In the genomic region with DNA sequence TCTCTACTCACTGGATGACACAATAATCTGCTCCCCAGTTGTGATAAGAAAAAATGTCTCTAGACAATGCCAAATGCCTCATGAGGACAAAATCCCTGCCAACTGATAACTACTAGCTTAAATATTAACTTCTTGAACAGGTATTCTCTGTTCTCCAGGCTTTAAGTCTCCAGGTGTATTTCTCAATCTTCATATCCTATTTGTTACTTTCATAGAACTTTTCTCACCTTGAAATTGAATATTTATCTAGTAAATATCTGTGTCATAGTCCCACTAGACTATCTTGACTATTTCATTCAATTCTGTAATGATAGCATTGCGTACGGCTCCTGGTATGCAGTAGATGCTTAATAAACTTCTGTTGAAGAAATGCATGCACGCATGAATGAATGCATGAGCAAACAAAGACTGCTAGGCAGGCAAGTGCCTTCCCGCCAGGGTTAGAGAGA, we compare ENCODE assay signal across 16 cellular contexts. TPM values are rescaled to one million over a fixed set of nuclear protein-coding genes. Genes with fewer than 3 reads are reported as not detected.
DNase-seq lines count a peak whose midpoint lies in the region; ATAC-seq and TF ChIP-seq lines count a peak whose summit lies in the region.
"Had no signal": no experiment of that assay in that cellular context is flagged by ENCODE, and none has a peak within 500 bp of the region (broad histone marks: within the 10 kb centered on the region; RNA-seq: fewer than 3 reads in every experiment).

No MANE protein-coding gene starts in this region.

- H3K79me2 ChIP-seq in hepatocyte = peaks cover 71% of the 10 kb centered on the region

- H3K27ac ChIP-seq in hepatocyte = no peak overlapping the region
- peak overlapping the region in 2 of 3 donors; percentile 34 to 37 for H3K27ac ChIP-seq in right lobe of liver
- no peak overlapping the region for H3K27ac ChIP-seq in ascending aorta
- H3K27ac ChIP-seq: GM23248, KMS-11 had no signal

- CTCF ChIA-PET in Calu3 (lab: Charles Lee) = interaction anchor here (0.9 to 1.6 kb wide), 2 partner anchors 16 to 54 kb away, joined by 4 to 6 read pairs; a partner anchor contains a TSS

- H3K4me2 ChIP-seq in hepatocyte = peak overlapping the region; percentile 54
- H3K4me2 ChIP-seq: KMS-11 had no signal

- 63% methylated on average over 4 of the region's 4 CpGs for WGBS in hepatocyte (ENCODE audit: low lambda C conversion rate, missing lambda C conversion rate)
- WGBS in right lobe of liver (ENCODE audit: insufficient coverage, low coverage, low lambda C conversion rate, missing lambda C conversion rate) = 32% methylated on average over 4 of the region's 4 CpGs

- H3K4me3 ChIP-seq in hepatocyte (no peak overlapping the region), right lobe of liver (no peak overlapping the region), ascending aorta (no peak overlapping the region)
- H3K4me3 ChIP-seq: GM23248 had no signal

- no peak for TF ChIP-seq CTCF in Calu3 (IDR thresholded peaks at IDR 0.05; ENCODE audit: unreplicated experiment)
- no peak for TF ChIP-seq CTCF in hepatocyte (IDR thresholded peaks at IDR 0.05; ENCODE audit: poor library complexity)
- no peak for TF ChIP-seq CTCF in right lobe of liver (IDR thresholded peaks at IDR 0.05)
- no peak for TF ChIP-seq CTCF in type B pancreatic cell (conservative IDR thresholded peaks at IDR 0.05)
- TF ChIP-seq CTCF in ascending aorta (IDR thresholded peaks at IDR 0.05) = no peak

- intact Hi-C loops in Calu3 (cut with micrococcal nuclease; ENCODE audit: unreplicated experiment) (loop anchor here (2.0 to 5.0 kb wide), 2 partner anchors 16 to 54 kb away; a partner anchor contains a TSS), right lobe of liver (cut with DNase I) (no loop called here), ascending aorta (cut with DNase I) (no loop called here)

- H3K4me1 ChIP-seq in hepatocyte (ENCODE audit: insufficient read depth) = peaks cover 23% of the 10 kb centered on the region
- peaks cover 0 to 86% (median 21%) of the 10 kb centered on the region in 4 donors for H3K4me1 ChIP-seq in right lobe of liver
- H3K4me1 ChIP-seq in ascending aorta = no peaks in the 10 kb centered on the region

- no peaks in the 10 kb centered on the region for H3K27me3 Mint-ChIP-seq in Calu3 (ENCODE audit: unreplicated experiment)
- H3K27me3 Mint-ChIP-seq in type B pancreatic cell = peaks cover 27% of the 10 kb centered on the region

- H3K36me3 Mint-ChIP-seq in Calu3 (ENCODE audit: insufficient read depth, unreplicated experiment) (no peaks in the 10 kb centered on the region), type B pancreatic cell (no peaks in the 10 kb centered on the region)
- H3K36me3 Mint-ChIP-seq: IgD-negative memory B cell had no signal

- H4K20me1 ChIP-seq in hepatocyte (ENCODE audit: insufficient read depth, poor library complexity, severe bottlenecking) = no peaks in the 10 kb centered on the region

- no peak overlapping the region for H2AFZ ChIP-seq in hepatocyte
- H2AFZ ChIP-seq: GM23248 had no signal

- ATAC-seq in right lobe of liver = peak; percentile 56 to 74 (median 58)
- ATAC-seq in GM18519 (IDR thresholded peaks at IDR 0.05; ENCODE audit: low FRiP score, unreplicated experiment) = no peak
- ATAC-seq in GM21825 (IDR thresholded peaks at IDR 0.05; ENCODE audit: unreplicated experiment) = no peak

- no peaks in the 10 kb centered on the region for H3K27me3 ChIP-seq in hepatocyte
- no peaks in the 10 kb centered on the region for H3K27me3 ChIP-seq in right lobe of liver
- H3K27me3 ChIP-seq in ascending aorta = no peaks in the 10 kb centered on the region

- TF ChIP-seq POLR2A in right lobe of liver (IDR thresholded peaks at IDR 0.05) = no peak

- H3K4me3 Mint-ChIP-seq in Calu3 (ENCODE audit: low read depth, unreplicated experiment) = peak overlapping the region; percentile 3
- H3K4me3 Mint-ChIP-seq in type B pancreatic cell = peak overlapping the region; percentile 8
- H3K4me3 Mint-ChIP-seq: CD4-positive, alpha-beta T cell; IgD-negative memory B cell had no signal

- no peaks in the 10 kb centered on the region for H3K9me3 Mint-ChIP-seq in Calu3 (ENCODE audit: low read depth, unreplicated experiment)
- peaks cover 8% of the 10 kb centered on the region for H3K9me3 Mint-ChIP-seq in type B pancreatic cell
- H3K9me3 Mint-ChIP-seq: CD4-positive, alpha-beta T cell; IgD-negative memory B cell had no signal

- H3K9me3 ChIP-seq in hepatocyte (ENCODE audit: low read depth) = no peaks in the 10 kb centered on the region
- H3K9me3 ChIP-seq in right lobe of liver = no peaks in the 10 kb centered on the region
- H3K9me3 ChIP-seq in ascending aorta = no peaks in the 10 kb centered on the region

- H3K4me1 Mint-ChIP-seq in Calu3 (ENCODE audit: low read depth, unreplicated experiment) (peaks cover 38% of the 10 kb centered on the region), type B pancreatic cell (ENCODE audit: unreplicated experiment) (no peaks in the 10 kb centered on the region)
- H3K4me1 Mint-ChIP-seq: IgD-negative memory B cell had no signal

- no TSS peak for BruUV-seq in Calu3 (replicated peaks; lab: Mats Ljungman, UMichigan)

- H3K36me3 ChIP-seq in hepatocyte (replicated peaks; ENCODE audit: insufficient read depth, low read depth) (no peaks in the 10 kb centered on the region), right lobe of liver (no peaks in the 10 kb centered on the region), ascending aorta (no peaks in the 10 kb centered on the region)

- H3K9me2 ChIP-seq in hepatocyte (replicated peaks; ENCODE audit: insufficient read depth) = no peaks in the 10 kb centered on the region

- DNase-seq in Calu3 (no peak), hepatocyte (ENCODE audit: low spot score) (no peak), right lobe of liver (no peak), type B pancreatic cell (ENCODE audit: extremely low spot score, unreplicated experiment) (no peak), ascending aorta (ENCODE audit: low spot score in 2 of 2) (no peak)
- DNase-seq: 8988T; C1 segment of cervical spinal cord; CD4-positive, alpha-beta T cell; DMS153; DND-41; GDM1; GM23248 had no signal

- H3K27ac Mint-ChIP-seq in Calu3 (ENCODE audit: unreplicated experiment) = peak overlapping the region; percentile 32
- H3K27ac Mint-ChIP-seq in type B pancreatic cell = no peak overlapping the region
- H3K27ac Mint-ChIP-seq: CD4-positive, alpha-beta T cell; IgD-negative memory B cell had no signal

RNA-seq across cellular contexts. Expression of a gene that starts 15.9 kb away (rescaled TPM):
- total RNA-seq in Calu3 (2022) (16.2 and 16.9 TPM in 2 replicates), hepatocyte (75.6 and 76.7 TPM in 2 replicates), right lobe of liver (100 to 1,000 TPM in 1 of 6 experiments, 10 to 100 TPM in 5; 65.2 to 144 (median 84.7) TPM), type B pancreatic cell (ENCODE audit: low replicate concordance) (6.8 and 17.8 TPM in 2 replicates), ascending aorta (not detected)
- polyA plus RNA-seq in hepatocyte = 63.5 and 91.1 TPM in 2 replicates
- total RNA-seq: CD4-positive, alpha-beta T cell; GM23248 had no signal
- polyA plus RNA-seq: GM23248, IgD-negative memory B cell had no signal

RNA-seq across cellular contexts. Expression of a gene that starts 39.7 kb away (rescaled TPM):
- total RNA-seq in Calu3 (2022) (33.0 and 34.3 TPM in 2 replicates), hepatocyte (not detected in 2 replicates), right lobe of liver (1 to 10 TPM; 3.4 to 5.9 (median 4.5) TPM), type B pancreatic cell (ENCODE audit: low replicate concordance) (0.02 TPM in 1 of 2 replicates, not detected in the other), ascending aorta (0.11 TPM)
- polyA plus RNA-seq in hepatocyte = 0.04 TPM in 1 of 2 replicates, not detected in the other
- total RNA-seq: GM23248 had no signal
- polyA plus RNA-seq: GM23248 had no signal

Comparison
In these comparisons a context has a peak if more than half of its experiments do, and no peak if none do; other contexts are left out.
1. H3K27ac ChIP-seq: peak in right lobe of liver (2 of 3); none in hepatocyte (single experiment) and ascending aorta (0 of 2).
2. ATAC-seq: peak in right lobe of liver (4 of 4); none in GM18519 (single experiment) and GM21825 (single experiment).